19 cellular contexts compared by ENCODE assay signal in genomic region chr3:49714728-49715550, GRCh38. TPM values are rescaled to one million over a fixed set of nuclear protein-coding genes. Genes with fewer than 3 reads are reported as not detected.
A peak's percentile ranks its signal among the peaks of the same experiment; 100 is the strongest.
DNase-seq lines count a peak whose midpoint lies in the region; ATAC-seq, FAIRE-seq and TF ChIP-seq lines count a peak whose summit lies in the region.
"Had no signal": no experiment of that assay in that cellular context is flagged by ENCODE, and none has a peak within 500 bp of the region (broad histone marks: within the 10 kb centered on the region; RNA-seq: fewer than 3 reads in every experiment).

No MANE protein-coding gene starts in this region.

- H3K79me2 ChIP-seq in GM12878 (ENCODE audit: control insufficient read depth, insufficient read depth, low read length), result no peaks in the 10 kb centered on the region

- H3K27me3 ChIP-seq in GM12878 (replicated peaks in 1 of 2; ENCODE audit: control insufficient read depth in 2 of 2, insufficient read depth in 2 of 2, low read length in 1 of 2) (no peaks in the 10 kb centered on the region), upper lobe of right lung (no peaks in the 10 kb centered on the region)

- no peak overlapping the region for H3K4me3 ChIP-seq in GM12878
- no peak overlapping the region for H3K4me3 ChIP-seq in upper lobe of right lung

- no peak for TF ChIP-seq CTCF in GM12878 (IDR thresholded peaks at IDR 0.05 in 2 of 3, conservative IDR thresholded peaks at IDR 0.05 in 1 of 3; ENCODE audit: control insufficient read depth in 2 of 3, extremely low read depth in 1 of 3, insufficient read depth in 1 of 3, low read depth in 3 of 3, low read length in 3 of 3)
- no peak for TF ChIP-seq CTCF in upper lobe of right lung (IDR thresholded peaks at IDR 0.05)

- no peak overlapping the region for H3K9ac ChIP-seq in GM12878 (ENCODE audit: control insufficient read depth, insufficient read depth, low read length)
- H3K9ac ChIP-seq: KMS-11 had no signal

- CTCF ChIA-PET in activated naive CD4-positive, alpha-beta T cell treated with anti-CD3 and anti-CD28 coated beads, Interleukin-2, amount 10 ng/mL, durations not matched to agents 7 days and 5 days (lab: Charles Lee), result interaction anchor here (1.0 to 1.1 kb wide), 2 partner anchors 124 to 175 kb away, joined by 4 read pairs; no protein-coding TSS in a partner anchor
- CTCF ChIA-PET in GM12878 (lab: Yijun Ruan, JAX), result no interaction called here

- intact Hi-C loops in GM12878 (cut with micrococcal nuclease; ENCODE audit: unreplicated experiment) (no loop called here), upper lobe of right lung (cut with DNase I) (no loop called here)

- POLR2A ChIA-PET in GM12878 (lab: Charles Lee), result no interaction called here

- ATAC-seq in GM12878, result no peak
- ATAC-seq in natural killer cell treated with Interleukin-12 subunit alpha and Interleukin-12 subunit beta and Interleukin-15 and Interleukin-18, amount 100 ng/mL, for 72 hours, result no peak
- no peak for ATAC-seq in upper lobe of right lung
- no peak for ATAC-seq in GM18873 (IDR thresholded peaks at IDR 0.05; ENCODE audit: low FRiP score, unreplicated experiment)
- ATAC-seq: PC-3 had no signal

- SMC1A ChIA-PET in GM12878 (lab: Charles Lee; ENCODE audit: uncharacterized antibody, unreplicated experiment), result no interaction called here

- H2AFZ ChIP-seq in GM12878 (ENCODE audit: control insufficient read depth, low read depth, low read length), result no peak overlapping the region

- no peak for TF ChIP-seq EP300 in GM12878 (IDR thresholded peaks at IDR 0.05; ENCODE audit: borderline replicate concordance in 1 of 2, control insufficient read depth in 1 of 2, low read depth in 2 of 2, low read length in 2 of 2)

- H3K27me3 Mint-ChIP-seq in activated naive CD4-positive, alpha-beta T cell treated with anti-CD3 and anti-CD28 coated beads, Interleukin-2, amount 10 ng/mL, durations not matched to agents 7 days and 5 days, result peaks cover 8% of the 10 kb centered on the region
- H3K27me3 Mint-ChIP-seq in natural killer cell treated with Interleukin-12 subunit alpha and Interleukin-12 subunit beta and Interleukin-15 and Interleukin-18, amount 100 ng/mL, for 72 hours, result no peaks in the 10 kb centered on the region

- TF ChIP-seq RAD21 in GM12878 (IDR thresholded peaks at IDR 0.05; ENCODE audit: insufficient read depth, low read depth, low read length), result no peak

- 76% methylated on average over 13 of the region's 13 CpGs for WGBS in GM12878 (ENCODE audit: insufficient coverage, insufficient replicate concordance, low lambda C conversion rate, missing lambda C conversion rate)

- peaks cover 2% of the 10 kb centered on the region for H3K36me3 Mint-ChIP-seq in activated naive CD4-positive, alpha-beta T cell treated with anti-CD3 and anti-CD28 coated beads, Interleukin-2, amount 10 ng/mL, durations not matched to agents 7 days and 5 days
- no peaks in the 10 kb centered on the region for H3K36me3 Mint-ChIP-seq in natural killer cell treated with Interleukin-12 subunit alpha and Interleukin-12 subunit beta and Interleukin-15 and Interleukin-18, amount 100 ng/mL, for 72 hours

- peak overlapping the region; percentile 61 for H3K27ac Mint-ChIP-seq in activated naive CD4-positive, alpha-beta T cell treated with anti-CD3 and anti-CD28 coated beads, Interleukin-2, amount 10 ng/mL, durations not matched to agents 7 days and 5 days
- no peak overlapping the region for H3K27ac Mint-ChIP-seq in natural killer cell treated with Interleukin-12 subunit alpha and Interleukin-12 subunit beta and Interleukin-15 and Interleukin-18, amount 100 ng/mL, for 72 hours

- H3K4me3 Mint-ChIP-seq in activated naive CD4-positive, alpha-beta T cell treated with anti-CD3 and anti-CD28 coated beads, Interleukin-2, amount 10 ng/mL, durations not matched to agents 7 days and 5 days, result no peak overlapping the region
- H3K4me3 Mint-ChIP-seq in natural killer cell treated with Interleukin-12 subunit alpha and Interleukin-12 subunit beta and Interleukin-15 and Interleukin-18, amount 100 ng/mL, for 72 hours, result no peak overlapping the region

- H3K4me1 ChIP-seq in GM12878 (ENCODE audit: control insufficient read depth, insufficient read depth, low read length) (peaks cover 6% of the 10 kb centered on the region), upper lobe of right lung (peaks cover 9% of the 10 kb centered on the region)

- TF ChIP-seq POLR2A in GM12878 (IDR thresholded peaks at IDR 0.05; ENCODE audit: low read depth, low read length), result peak; percentile 7; the same call in 1 of the 2 replicates

- no peaks in the 10 kb centered on the region; a peak in 2 of 4 replicates for H3K36me3 ChIP-seq in GM12878 (ENCODE audit: control insufficient read depth in 2 of 2, insufficient read depth in 2 of 2, low read length in 1 of 2)
- peaks cover 21% of the 10 kb centered on the region for H3K36me3 ChIP-seq in upper lobe of right lung

- BruUV-seq in GM12878 (replicated peaks; lab: Mats Ljungman, UMichigan), result no TSS peak

- H3K27ac ChIP-seq in GM12878 (ENCODE audit: control insufficient read depth, insufficient read depth) (no peak overlapping the region), upper lobe of right lung (no peak overlapping the region)
- H3K27ac ChIP-seq: C4-2B, KMS-11 had no signal

- no peaks in the 10 kb centered on the region for H3K9me3 Mint-ChIP-seq in activated naive CD4-positive, alpha-beta T cell treated with anti-CD3 and anti-CD28 coated beads, Interleukin-2, amount 10 ng/mL, durations not matched to agents 7 days and 5 days
- H3K9me3 Mint-ChIP-seq in natural killer cell treated with Interleukin-12 subunit alpha and Interleukin-12 subunit beta and Interleukin-15 and Interleukin-18, amount 100 ng/mL, for 72 hours, result no peaks in the 10 kb centered on the region

- no peak for DNase-seq in activated naive CD4-positive, alpha-beta T cell treated with anti-CD3 and anti-CD28 coated beads, Interleukin-2, amount 10 ng/mL, durations not matched to agents 7 days and 5 days
- no peak for DNase-seq in activated naive CD4-positive, alpha-beta T cell treated with Interleukin-2 at 50 U/mL for 16 hours
- DNase-seq in GM12878 (ENCODE audit: low read depth, low spot score), result no peak
- DNase-seq in natural killer cell treated with Interleukin-12 subunit alpha and Interleukin-12 subunit beta and Interleukin-15 and Interleukin-18, amount 100 ng/mL, for 72 hours (ENCODE audit: low spot score), result peak; percentile 49
- peak; percentile 61 for DNase-seq in upper lobe of right lung
- DNase-seq in midbrain (lab: John Stamatoyannopoulos, UW), result no peak
- DNase-seq in effector CD4-positive, alpha-beta T cell, result no peak
- DNase-seq: COR-L47, DMS153, EL, HCEC 1CT, MM.1S, NCI-H1105, NCI-H187, PC-3 had no signal

- RAD21 ChIA-PET in GM12878 (lab: Charles Lee; ENCODE audit: unreplicated experiment), result no interaction called here

- H4K20me1 ChIP-seq in GM12878 (ENCODE audit: control insufficient read depth, insufficient read depth), result no peaks in the 10 kb centered on the region

- no peak for FAIRE-seq in GM12878 (lab: Jason Lieb, UNC)
- FAIRE-seq: A204.1 had no signal

- in situ Hi-C loops in GM12878 (cut with MboI), result no loop called here

- H3K9me3 ChIP-seq in GM12878 (replicated peaks; ENCODE audit: control insufficient read depth, insufficient read depth, low read length), result no peaks in the 10 kb centered on the region; the same call in 2 of the 3 replicates
- no peaks in the 10 kb centered on the region for H3K9me3 ChIP-seq in upper lobe of right lung

- peaks cover 43% of the 10 kb centered on the region for H3K4me1 Mint-ChIP-seq in activated naive CD4-positive, alpha-beta T cell treated with anti-CD3 and anti-CD28 coated beads, Interleukin-2, amount 10 ng/mL, durations not matched to agents 7 days and 5 days
- H3K4me1 Mint-ChIP-seq in natural killer cell treated with Interleukin-12 subunit alpha and Interleukin-12 subunit beta and Interleukin-15 and Interleukin-18, amount 100 ng/mL, for 72 hours (ENCODE audit: low read depth in 2 of 2), result peaks cover 23 to 29% of the 10 kb centered on the region in 2 donors

- H3K4me2 ChIP-seq in GM12878 (ENCODE audit: control insufficient read depth, insufficient read depth), result no peak overlapping the region
- H3K4me2 ChIP-seq: KMS-11 had no signal

RNA-seq across cellular contexts. Expression of gene AMIGO3, which starts 4.5 kb away (rescaled TPM):
- 3.7 and 3.9 TPM in 2 replicates for total RNA-seq in GM12878 (2013; cell fraction: nucleolus; rRNA removed)
- total RNA-seq in GM12878 (2014; rRNA removed), result 1.2 and 1.3 TPM in 2 replicates
- total RNA-seq in GM12878 (2014; rRNA removed; fragmentation: Illumina TruSeq; extraction: Trizol), result not detected in 2 replicates
- 0.18 TPM in 1 of 2 replicates, not detected in the other for total RNA-seq in GM12878 (2021)
- polyA plus RNA-seq in GM12878 (2011; ENCODE audit: low read depth), result 0.13 TPM
- 0.19 TPM in 1 of 2 replicates, not detected in the other for polyA plus RNA-seq in GM12878 (2011; rRNA removed)
- polyA plus RNA-seq in GM12878 (2011; cell fraction: cytosol; rRNA removed), result 1.8 TPM in 1 of 2 replicates, not detected in the other
- polyA plus RNA-seq in GM12878 (2011; cell fraction: nucleus; rRNA removed), result 3.0 and 4.6 TPM in 2 replicates
- 1.4 and 1.8 TPM in 2 replicates for polyA plus RNA-seq in GM12878 (2012)
- polyA plus RNA-seq in GM12878 (2014; fragmentation: Illumina TruSeq; extraction: Trizol), result 0.07 TPM in 1 of 2 replicates, not detected in the other
- polyA plus RNA-seq in GM12878 (2014; fragmentation: Nextera tagmentation; extraction: Ambion mirVana), result not detected
- 0.58 and 1.2 TPM in 2 replicates for polyA plus RNA-seq in GM12878 (2014; rRNA removed)
- 1 to 10 TPM in 1 of 2 experiments, under 1 TPM in 1; 0.44 to 1.1 TPM for polyA plus RNA-seq in GM12878 (2016; fragmentation: Nextera tagmentation; extraction: Ambion mirVana)
- polyA minus RNA-seq in GM12878 (2011; rRNA and poly(A)+ RNA removed), result 1.2 TPM in 1 of 2 replicates, not detected in the other
- polyA minus RNA-seq in GM12878 (2011; cell fraction: cytosol; rRNA and poly(A)+ RNA removed), result 0.52 and 0.53 TPM in 2 replicates
- polyA minus RNA-seq in GM12878 (2011; cell fraction: nucleus; rRNA and poly(A)+ RNA removed), result 4.6 and 10.5 TPM in 2 replicates
- 1 to 10 TPM; 1.0 to 2.0 TPM for total RNA-seq in natural killer cell treated with Interleukin-12 subunit alpha and Interleukin-12 subunit beta and Interleukin-15 and Interleukin-18, amount 100 ng/mL, for 72 hours
- 0.26 TPM for total RNA-seq in upper lobe of right lung

RNA-seq across cellular contexts. Expression of gene GMPPB, which starts 8.8 kb away (rescaled TPM):
- total RNA-seq in GM12878 (2013; cell fraction: nucleolus; rRNA removed), result 27.3 and 30.3 TPM in 2 replicates
- 39.1 and 44.3 TPM in 2 replicates for total RNA-seq in GM12878 (2014; rRNA removed)
- total RNA-seq in GM12878 (2014; rRNA removed; fragmentation: Illumina TruSeq; extraction: Trizol), result 11.3 and 11.7 TPM in 2 replicates
- 45.6 and 46.1 TPM in 2 replicates for total RNA-seq in GM12878 (2021)
- 11.1 TPM for polyA plus RNA-seq in GM12878 (2011; ENCODE audit: low read depth)
- 5.7 and 13.4 TPM in 2 replicates for polyA plus RNA-seq in GM12878 (2011; rRNA removed)
- polyA plus RNA-seq in GM12878 (2011; cell fraction: cytosol; rRNA removed), result 13.9 and 18.8 TPM in 2 replicates
- polyA plus RNA-seq in GM12878 (2011; cell fraction: nucleus; rRNA removed), result 26.9 and 29.1 TPM in 2 replicates
- 24.8 and 27.5 TPM in 2 replicates for polyA plus RNA-seq in GM12878 (2012)
- polyA plus RNA-seq in GM12878 (2014; fragmentation: Illumina TruSeq; extraction: Trizol), result 4.7 and 13.3 TPM in 2 replicates
- polyA plus RNA-seq in GM12878 (2014; fragmentation: Nextera tagmentation; extraction: Ambion mirVana), result 1 to 10 TPM; 2.3 to 8.7 TPM
- 33.2 and 40.3 TPM in 2 replicates for polyA plus RNA-seq in GM12878 (2014; rRNA removed)
- 10 to 100 TPM; 73.2 to 99.5 TPM for polyA plus RNA-seq in GM12878 (2016; fragmentation: Nextera tagmentation; extraction: Ambion mirVana)
- 19.7 and 20.2 TPM in 2 replicates for polyA minus RNA-seq in GM12878 (2011; rRNA and poly(A)+ RNA removed)
- polyA minus RNA-seq in GM12878 (2011; cell fraction: cytosol; rRNA and poly(A)+ RNA removed), result 7.1 and 8.2 TPM in 2 replicates
- polyA minus RNA-seq in GM12878 (2011; cell fraction: nucleus; rRNA and poly(A)+ RNA removed), result 24.4 and 39.9 TPM in 2 replicates
- 100 to 1,000 TPM in 1 of 2 donors, 10 to 100 TPM in 1; 83.5 to 110 TPM for total RNA-seq in natural killer cell treated with Interleukin-12 subunit alpha and Interleukin-12 subunit beta and Interleukin-15 and Interleukin-18, amount 100 ng/mL, for 72 hours
- 34.8 TPM for total RNA-seq in upper lobe of right lung

RNA-seq across cellular contexts. Expression of gene RNF123, which starts 25.6 kb away (rescaled TPM):
- total RNA-seq in GM12878 (2013; cell fraction: nucleolus; rRNA removed), result 38.2 and 40.9 TPM in 2 replicates
- total RNA-seq in GM12878 (2014; rRNA removed), result 14.7 and 20.4 TPM in 2 replicates
- total RNA-seq in GM12878 (2014; rRNA removed; fragmentation: Illumina TruSeq; extraction: Trizol), result 6.4 and 8.1 TPM in 2 replicates
- 28.7 and 31.5 TPM in 2 replicates for total RNA-seq in GM12878 (2021)
- 26.5 TPM for polyA plus RNA-seq in GM12878 (2011; ENCODE audit: low read depth)
- polyA plus RNA-seq in GM12878 (2011; rRNA removed), result 8.1 and 20.0 TPM in 2 replicates
- 22.3 and 30.2 TPM in 2 replicates for polyA plus RNA-seq in GM12878 (2011; cell fraction: cytosol; rRNA removed)
- 105 and 114 TPM in 2 replicates for polyA plus RNA-seq in GM12878 (2011; cell fraction: nucleus; rRNA removed)
- 5.7 and 8.9 TPM in 2 replicates for polyA plus RNA-seq in GM12878 (2012)
- 6.4 and 12.1 TPM in 2 replicates for polyA plus RNA-seq in GM12878 (2014; fragmentation: Illumina TruSeq; extraction: Trizol)
- polyA plus RNA-seq in GM12878 (2014; fragmentation: Nextera tagmentation; extraction: Ambion mirVana), result 1 to 10 TPM; 4.2 to 4.5 TPM
- polyA plus RNA-seq in GM12878 (2014; rRNA removed), result 21.4 and 23.0 TPM in 2 replicates
- polyA plus RNA-seq in GM12878 (2016; fragmentation: Nextera tagmentation; extraction: Ambion mirVana), result 10 to 100 TPM; 16.6 to 18.5 TPM
- 20.3 and 29.3 TPM in 2 replicates for polyA minus RNA-seq in GM12878 (2011; rRNA and poly(A)+ RNA removed)
- polyA minus RNA-seq in GM12878 (2011; cell fraction: cytosol; rRNA and poly(A)+ RNA removed), result 13.1 and 13.6 TPM in 2 replicates
- 31.8 and 67.1 TPM in 2 replicates for polyA minus RNA-seq in GM12878 (2011; cell fraction: nucleus; rRNA and poly(A)+ RNA removed)
- 10 to 100 TPM; 45.6 to 67.9 TPM for total RNA-seq in natural killer cell treated with Interleukin-12 subunit alpha and Interleukin-12 subunit beta and Interleukin-15 and Interleukin-18, amount 100 ng/mL, for 72 hours
- 41.4 TPM for total RNA-seq in upper lobe of right lung

RNA-seq across cellular contexts. Expression of gene MST1, which starts 25.7 kb away (rescaled TPM):
- total RNA-seq in GM12878 (2013; cell fraction: nucleolus; rRNA removed), result 31.5 and 41.7 TPM in 2 replicates
- 10.1 and 10.6 TPM in 2 replicates for total RNA-seq in GM12878 (2014; rRNA removed)
- 2.3 and 3.0 TPM in 2 replicates for total RNA-seq in GM12878 (2014; rRNA removed; fragmentation: Illumina TruSeq; extraction: Trizol)
- 14.1 TPM in 2 replicates for total RNA-seq in GM12878 (2021)
- 23.1 TPM for polyA plus RNA-seq in GM12878 (2011; ENCODE audit: low read depth)
- 13.4 and 24.2 TPM in 2 replicates for polyA plus RNA-seq in GM12878 (2011; rRNA removed)
- 16.4 and 28.7 TPM in 2 replicates for polyA plus RNA-seq in GM12878 (2011; cell fraction: cytosol; rRNA removed)
- polyA plus RNA-seq in GM12878 (2011; cell fraction: nucleus; rRNA removed), result 519 and 594 TPM in 2 replicates
- 38.8 and 51.3 TPM in 2 replicates for polyA plus RNA-seq in GM12878 (2012)
- 1.6 and 3.4 TPM in 2 replicates for polyA plus RNA-seq in GM12878 (2014; fragmentation: Illumina TruSeq; extraction: Trizol)
- 1 to 10 TPM; 1.2 to 4.4 TPM for polyA plus RNA-seq in GM12878 (2014; fragmentation: Nextera tagmentation; extraction: Ambion mirVana)
- 20.8 and 25.5 TPM in 2 replicates for polyA plus RNA-seq in GM12878 (2014; rRNA removed)
- 1 to 10 TPM; 2.6 to 3.9 TPM for polyA plus RNA-seq in GM12878 (2016; fragmentation: Nextera tagmentation; extraction: Ambion mirVana)
- polyA minus RNA-seq in GM12878 (2011; rRNA and poly(A)+ RNA removed), result 4.2 and 11.5 TPM in 2 replicates
- polyA minus RNA-seq in GM12878 (2011; cell fraction: cytosol; rRNA and poly(A)+ RNA removed), result 5.6 and 5.8 TPM in 2 replicates
- polyA minus RNA-seq in GM12878 (2011; cell fraction: nucleus; rRNA and poly(A)+ RNA removed), result 44.7 and 55.5 TPM in 2 replicates
- 1 to 10 TPM; 4.2 to 6.8 TPM for total RNA-seq in natural killer cell treated with Interleukin-12 subunit alpha and Interleukin-12 subunit beta and Interleukin-15 and Interleukin-18, amount 100 ng/mL, for 72 hours
- total RNA-seq in upper lobe of right lung, result 23.7 TPM

RNA-seq across cellular contexts. Expression of gene APEH, which starts 40.8 kb away (rescaled TPM):
- 71.1 and 89.5 TPM in 2 replicates for total RNA-seq in GM12878 (2013; cell fraction: nucleolus; rRNA removed)
- total RNA-seq in GM12878 (2014; rRNA removed), result 199 and 214 TPM in 2 replicates
- 110 and 116 TPM in 2 replicates for total RNA-seq in GM12878 (2014; rRNA removed; fragmentation: Illumina TruSeq; extraction: Trizol)
- 178 and 186 TPM in 2 replicates for total RNA-seq in GM12878 (2021)
- polyA plus RNA-seq in GM12878 (2011; ENCODE audit: low read depth), result 43.5 TPM
- 66.9 and 101 TPM in 2 replicates for polyA plus RNA-seq in GM12878 (2011; rRNA removed)
- polyA plus RNA-seq in GM12878 (2011; cell fraction: cytosol; rRNA removed), result 152 and 183 TPM in 2 replicates
- polyA plus RNA-seq in GM12878 (2011; cell fraction: nucleus; rRNA removed), result 301 and 327 TPM in 2 replicates
- polyA plus RNA-seq in GM12878 (2012), result 71.4 and 74.9 TPM in 2 replicates
- 125 and 130 TPM in 2 replicates for polyA plus RNA-seq in GM12878 (2014; fragmentation: Illumina TruSeq; extraction: Trizol)
- polyA plus RNA-seq in GM12878 (2014; fragmentation: Nextera tagmentation; extraction: Ambion mirVana), result 100 to 1,000 TPM in 1 of 2 experiments, 10 to 100 TPM in 1; 74.4 to 102 TPM
- polyA plus RNA-seq in GM12878 (2014; rRNA removed), result 132 and 162 TPM in 2 replicates
- polyA plus RNA-seq in GM12878 (2016; fragmentation: Nextera tagmentation; extraction: Ambion mirVana), result 100 to 1,000 TPM; 207 to 209 TPM
- 167 and 275 TPM in 2 replicates for polyA minus RNA-seq in GM12878 (2011; rRNA and poly(A)+ RNA removed)
- 76.0 and 90.2 TPM in 2 replicates for polyA minus RNA-seq in GM12878 (2011; cell fraction: cytosol; rRNA and poly(A)+ RNA removed)
- 116 and 212 TPM in 2 replicates for polyA minus RNA-seq in GM12878 (2011; cell fraction: nucleus; rRNA and poly(A)+ RNA removed)
- 100 to 1,000 TPM; 134 to 235 TPM for total RNA-seq in natural killer cell treated with Interleukin-12 subunit alpha and Interleukin-12 subunit beta and Interleukin-15 and Interleukin-18, amount 100 ng/mL, for 72 hours
- total RNA-seq in upper lobe of right lung, result 88.5 TPM

Comparison
In these comparisons a context has a peak if more than half of its experiments do, and no peak if none do; other contexts are left out.
1. DNase-seq: peak in natural killer cell treated with Interleukin-12 subunit alpha and Interleukin-12 subunit beta and Interleukin-15 and Interleukin-18, amount 100 ng/mL, for 72 hours (single experiment) and upper lobe of right lung (single experiment); none in activated naive CD4-positive, alpha-beta T cell treated with anti-CD3 and anti-CD28 coated beads, Interleukin-2, amount 10 ng/mL, durations not matched to agents 7 days and 5 days (single experiment), activated naive CD4-positive, alpha-beta T cell treated with Interleukin-2 at 50 U/mL for 16 hours (single experiment), GM12878 (single experiment), midbrain (single experiment) and effector CD4-positive, alpha-beta T cell (single experiment).